ENCODE assay signal across 8 cellular contexts in genomic region chr3:57596495-57597239, GRCh38.
A peak's percentile ranks its signal among the peaks of the same experiment; 100 is the strongest.
DNase-seq lines count a peak whose midpoint lies in the region; ATAC-seq and TF ChIP-seq lines count a peak whose summit lies in the region.

No MANE protein-coding gene starts in this region.

- peak overlapping the region; percentile 67 for H3K4me3 ChIP-seq in HFF-Myc (replicated peaks; ENCODE audit: low read depth, low read length)

- ATAC-seq in GM19467 (IDR thresholded peaks at IDR 0.05; ENCODE audit: unreplicated experiment), result no peak

- DNase-seq in EL, result peak; percentile 96
- no peak for DNase-seq in HFF-Myc (ENCODE audit: extremely low read depth, low read depth)
- DNase-seq in NCI-H82 treated with DMSO at 0.1 percent for 48 hours (lab: John Stamatoyannopoulos, UW; ENCODE audit: unreplicated experiment), result peak; percentile 11
- DNase-seq in activated T-cell treated with anti-CD3 and anti-CD28 coated beads for 1 hour (ENCODE audit: low read depth), result peak; percentile 36
- DNase-seq in epidermal melanocyte (ENCODE audit: insufficient read length, low spot score), result peak; percentile 60
- DNase-seq in midbrain (lab: John Stamatoyannopoulos, UW), result peak; percentile 52
- DNase-seq in stimulated activated CD8-positive, alpha-beta memory T cell treated with anti-CD3 and anti-CD28 coated beads, Interleukin-15, amount 100 ng/mL, for 4 hours (ENCODE audit: low read depth in 2 of 2), result peak; percentile 24 to 35

- no peak for TF ChIP-seq CTCF in HFF-Myc (IDR thresholded peaks at IDR 0.05; ENCODE audit: low read depth, low read length, missing control alignments)
